In the genomic region with DNA sequence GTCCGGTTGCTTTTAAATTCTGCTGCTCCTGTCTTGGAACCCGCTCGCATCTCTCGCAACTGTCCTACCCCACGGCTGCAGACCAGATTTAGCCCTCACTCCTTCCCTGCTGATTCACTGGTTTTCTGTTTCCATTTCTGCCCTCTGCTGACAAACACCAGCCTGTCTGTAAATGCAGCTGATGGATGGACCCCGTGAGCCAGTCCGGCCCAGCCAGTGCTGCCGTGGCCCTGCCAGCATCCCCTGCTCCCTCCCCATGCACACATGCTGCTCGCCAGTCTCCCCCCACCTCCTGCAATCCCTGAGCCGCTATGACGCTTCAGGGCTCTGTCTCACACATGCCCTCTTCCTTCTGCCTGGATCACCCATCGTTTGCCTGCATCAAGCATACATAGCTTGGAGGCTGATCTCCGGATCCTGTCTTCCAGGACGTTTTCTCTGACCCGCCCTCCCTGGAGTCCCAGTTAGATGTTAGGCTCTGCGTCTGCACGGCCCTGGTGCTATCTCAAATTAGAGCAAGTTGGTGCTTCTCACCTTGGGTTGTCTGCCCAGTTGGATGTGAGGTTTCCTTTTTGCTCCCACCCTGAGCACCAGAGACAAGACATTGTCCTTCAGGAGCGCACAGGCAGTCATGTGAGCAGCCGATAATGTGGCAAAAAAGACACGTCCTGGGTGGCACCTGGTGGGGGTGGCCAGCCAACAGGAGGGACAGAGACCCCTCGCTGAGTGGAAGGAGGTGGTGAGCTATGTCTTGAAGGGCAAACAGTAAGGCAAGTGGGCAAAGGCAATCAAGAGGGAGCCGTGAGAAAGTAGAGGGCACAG, we compare ENCODE assay signal across 10 cellular contexts.
DNase-seq lines count a peak whose midpoint lies in the region; ATAC-seq and FAIRE-seq lines count a peak whose summit lies in the region.
"Had no signal": no experiment of that assay in that cellular context is flagged by ENCODE, and none has a peak within 500 bp of the region (broad histone marks: within the 10 kb centered on the region; RNA-seq: fewer than 3 reads in every experiment).

No MANE protein-coding gene starts in this region.

- ATAC-seq in GM18517 (IDR thresholded peaks at IDR 0.05; ENCODE audit: unreplicated experiment): no peak

- DNase-seq in stimulated activated CD4-positive, alpha-beta T cell treated with anti-CD3 and anti-CD28 coated beads, Interleukin-15, amount 100 ng/mL, for 24 hours: peak; percentile 0
- no peak for DNase-seq in stimulated activated CD4-positive, alpha-beta T cell treated with anti-CD3 and anti-CD28 coated beads, Interleukin-2, amount 100 ng/mL, for 48 hours
- peak; percentile 88 for DNase-seq in epidermal melanocyte (ENCODE audit: insufficient read length, low spot score)
- DNase-seq in midbrain (lab: John Stamatoyannopoulos, UW): peak; percentile 63
- DNase-seq in urothelium cell line (ENCODE audit: low spot score): no peak
- DNase-seq in NCI-H2196 treated with DMSO at 0.1 percent for 48 hours (lab: John Stamatoyannopoulos, UW; ENCODE audit: unreplicated experiment): no peak
- no peak for DNase-seq in COR-L47 (lab: John Stamatoyannopoulos, UW)
- DNase-seq: erythroblast, SW 1271 had no signal

- peak; percentile 79 for FAIRE-seq in urothelium cell line (lab: Jason Lieb, UNC)

Comparison
In these comparisons a context has a peak if more than half of its experiments do, and no peak if none do; other contexts are left out.
1. DNase-seq: peak in stimulated activated CD4-positive, alpha-beta T cell treated with anti-CD3 and anti-CD28 coated beads, Interleukin-15, amount 100 ng/mL, for 24 hours (single experiment), epidermal melanocyte (single experiment) and midbrain (single experiment); none in stimulated activated CD4-positive, alpha-beta T cell treated with anti-CD3 and anti-CD28 coated beads, Interleukin-2, amount 100 ng/mL, for 48 hours (0 of 2), urothelium cell line (single experiment), NCI-H2196 treated with DMSO at 0.1 percent for 48 hours (single experiment) and COR-L47 (single experiment).